Comparison of ENCODE assay signal across 1 cellular context in genomic region chr20:49938173-49939163, GRCh38.
TF ChIP-seq lines count a peak whose summit lies in the region.

No MANE protein-coding gene starts in this region.

TF ChIP-seq in GM23338, 12 proteins besides CTCF, POLR2A, EP300 and RAD21 (continued from another document):
- TF ChIP-seq POLR2AphosphoS5 (IDR thresholded peaks at IDR 0.05; ENCODE audit: low read depth): no peak
- no peak for TF ChIP-seq CREB1 (CRISPR knock-in tag; IDR thresholded peaks at IDR 0.05; ENCODE audit: low read depth)
- no peak for TF ChIP-seq ETS1 (IDR thresholded peaks at IDR 0.05)
- TF ChIP-seq REST (IDR thresholded peaks at IDR 0.05; ENCODE audit: unreplicated experiment): no peak
- no peak for TF ChIP-seq EZH2 (IDR thresholded peaks at IDR 0.05; ENCODE audit: low read depth, unreplicated experiment)
